In genomic region chr3:128727059-128727458, GRCh38 we compare ENCODE assay signal across 1 cellular context.
A peak's percentile ranks its signal among the peaks of the same experiment; 100 is the strongest.
TF ChIP-seq lines count a peak whose summit lies in the region.

No MANE protein-coding gene starts in this region.

TF ChIP-seq in GM12878, 131 proteins besides CTCF, POLR2A, EP300 and RAD21 (continued from another document):
- TF ChIP-seq SMARCA5 (IDR thresholded peaks at IDR 0.05) (peak; percentile 86), CREB1 (IDR thresholded peaks at IDR 0.05; ENCODE audit: low read depth) (no peak), ZNF217 (IDR thresholded peaks at IDR 0.05) (peak; percentile 41; the same call in 1 of the 2 replicates), NFXL1 (IDR thresholded peaks at IDR 0.05; ENCODE audit: borderline replicate concordance) (peak; percentile 73; the same call in 1 of the 2 replicates)
